ENCODE assay signal across 26 cellular contexts in genomic region chr5:138382347-138382746, GRCh38. TPM values are rescaled to one million over a fixed set of nuclear protein-coding genes. Genes with fewer than 3 reads are reported as not detected.
A peak's percentile ranks its signal among the peaks of the same experiment; 100 is the strongest.
DNase-seq lines count a peak whose midpoint lies in the region; ATAC-seq, FAIRE-seq and TF ChIP-seq lines count a peak whose summit lies in the region.
"Had no signal": no experiment of that assay in that cellular context is flagged by ENCODE, and none has a peak within 500 bp of the region (broad histone marks: within the 10 kb centered on the region; RNA-seq: fewer than 3 reads in every experiment).

No MANE protein-coding gene starts in this region.

- peak; percentile 89 for ATAC-seq in body of pancreas
- peak; percentile 79 to 93 (median 90) for ATAC-seq in pancreas
- no peak for ATAC-seq in WTC11
- ATAC-seq: GM12878 had no signal

- H3K4me1 Mint-ChIP-seq in WTC11: no peaks in the 10 kb centered on the region
- H3K4me1 Mint-ChIP-seq: CD14-positive monocyte; CD4-positive, alpha-beta memory T cell; CD8-positive, alpha-beta memory T cell had no signal

- H3K27ac Mint-ChIP-seq in WTC11: no peak overlapping the region
- H3K27ac Mint-ChIP-seq: CD4-positive, CD25-positive, alpha-beta regulatory T cell had no signal

- H3K9me3 Mint-ChIP-seq in WTC11: no peaks in the 10 kb centered on the region
- H3K9me3 Mint-ChIP-seq: CD14-positive monocyte; CD4-positive, CD25-positive, alpha-beta regulatory T cell; CD8-positive, alpha-beta memory T cell had no signal

- H3K9me3 ChIP-seq in body of pancreas: no peaks in the 10 kb centered on the region
- H3K9me3 ChIP-seq in pancreas: no peaks in the 10 kb centered on the region
- H3K9me3 ChIP-seq: BE2C, BLaER1 had no signal

- TF ChIP-seq CTCF in body of pancreas (IDR thresholded peaks at IDR 0.05): no peak
- TF ChIP-seq CTCF in pancreas (IDR thresholded peaks at IDR 0.05): no peak
- no peak for TF ChIP-seq CTCF in GM10266 (IDR thresholded peaks at IDR 0.05; ENCODE audit: control insufficient read depth, insufficient read depth, low read depth, missing control alignments)
- no peak for TF ChIP-seq CTCF in WTC11 (IDR thresholded peaks at IDR 0.05)

- H3K27me3 Mint-ChIP-seq in WTC11 (ENCODE audit: low read depth): no peaks in the 10 kb centered on the region
- H3K27me3 Mint-ChIP-seq: CD4-positive, alpha-beta memory T cell; CD4-positive, CD25-positive, alpha-beta regulatory T cell; CD8-positive, alpha-beta memory T cell had no signal

- no peak overlapping the region for H3K4me3 ChIP-seq in body of pancreas
- H3K4me3 ChIP-seq in pancreas: no peak overlapping the region
- H3K4me3 ChIP-seq: BLaER1, GM12878 had no signal

- WGBS in body of pancreas, 2 donors: 59 to 68% methylated on average over 8 of the region's 8 CpGs
- WGBS in pancreas, 2 donors: 54 to 69% methylated on average over 8 of the region's 8 CpGs

- H3K36me3 ChIP-seq in body of pancreas (replicated peaks in 1 of 2; ENCODE audit: insufficient read depth in 1 of 2, low read depth in 2 of 2) (peaks cover 5 to 43% of the 10 kb centered on the region in 2 donors), pancreas (peaks cover 0 to 45% (median 10%) of the 10 kb centered on the region in 3 donors)

- intact Hi-C loops in body of pancreas (cut with DNase I): no loop called here
- intact Hi-C loops in pancreas (cut with DNase I): no loop called here

- POLR2A ChIA-PET in WTC11 (lab: Charles Lee): no interaction called here

- CTCF ChIA-PET in WTC11 (lab: Charles Lee): interaction anchor here (1.9 kb wide), 1 partner anchor 30 kb away, joined by 4 read pairs; the partner anchor contains the start of gene KDM3B

- no peak for FAIRE-seq in pancreas (lab: Jason Lieb, UNC)
- FAIRE-seq: A204.1, GM12878, GM12892, GM18507 had no signal

- H3K27ac ChIP-seq in body of pancreas: peak overlapping the region in 1 of 4 donors; percentile 16
- no peak overlapping the region for H3K27ac ChIP-seq in pancreas
- H3K27ac ChIP-seq: BLaER1 had no signal

- no peak for TF ChIP-seq POLR2A in body of pancreas (IDR thresholded peaks at IDR 0.05)

- H3K27me3 ChIP-seq in body of pancreas (no peaks in the 10 kb centered on the region), pancreas (no peaks in the 10 kb centered on the region)
- H3K27me3 ChIP-seq: BE2C, BLaER1 had no signal

- DNase-seq in body of pancreas (peak in 3 of 4 donors; percentile 26 to 64 (median 26)), pancreas (peak in 1 of 6 donors; percentile 30), GM10266 (ENCODE audit: extremely low spot score) (no peak), WTC11 (ENCODE audit: low spot score) (no peak)
- no peak for DNase-seq in stimulated activated CD4-positive, alpha-beta T cell treated with anti-CD3 and anti-CD28 coated beads, Interleukin-15, amount 100 ng/mL, for 24 hours
- DNase-seq: 8988T; ACHN; BE2C; C1 segment of cervical spinal cord; CD4-positive, alpha-beta memory T cell; CD4-positive, CD25-positive, alpha-beta regulatory T cell; CD8-positive, alpha-beta memory T cell; COR-L47; DMS 273 treated with DMSO at 0.1 percent for 48 hours; DMS153; DMS53; DMS79; DND-41; EL; GDM1 had no signal

- H3K4me3 Mint-ChIP-seq in WTC11: no peak overlapping the region
- H3K4me3 Mint-ChIP-seq: CD14-positive monocyte; CD4-positive, alpha-beta memory T cell; CD4-positive, CD25-positive, alpha-beta regulatory T cell; CD8-positive, alpha-beta memory T cell had no signal

- H3K36me3 Mint-ChIP-seq in WTC11: peaks cover 57% of the 10 kb centered on the region

- H3K4me1 ChIP-seq in body of pancreas (peaks cover 10% of the 10 kb centered on the region), pancreas (no peaks in the 10 kb centered on the region)
- H3K4me1 ChIP-seq: BE2C, BLaER1 had no signal

TF ChIP-seq in WTC11, 78 proteins besides CTCF, POLR2A, EP300 and RAD21:
- no peak for TF ChIP-seq FOXP1 (CRISPR knock-in tag; IDR thresholded peaks at IDR 0.05; ENCODE audit: borderline replicate concordance)
- TF ChIP-seq IRF2 (CRISPR knock-in tag; IDR thresholded peaks at IDR 0.05; ENCODE audit: borderline replicate concordance, low read depth): no peak
- TF ChIP-seq RELA (CRISPR knock-in tag; IDR thresholded peaks at IDR 0.05; ENCODE audit: borderline replicate concordance): no peak
- TF ChIP-seq IRF1 (CRISPR knock-in tag; IDR thresholded peaks at IDR 0.05): no peak
TF ChIP-seq in WTC11: peak in this region for 0.

RNA-seq across cellular contexts. Expression of gene KDM3B, which starts 29.9 kb away (rescaled TPM):
- total RNA-seq in body of pancreas (10 to 100 TPM; 29.7 to 42.3 TPM), pancreas (10 to 100 TPM; 17.9 to 38.3 (median 25.3) TPM), WTC11 (2021) (86.2 to 89.0 TPM (median 87.9 TPM) in 3 replicates)
- polyA plus RNA-seq in pancreas: 10 to 100 TPM; 14.3 to 24.8 TPM

RNA-seq across cellular contexts. Expression of gene FAM53C, which starts 44.3 kb away (rescaled TPM):
- 10 to 100 TPM; 12.5 to 33.7 TPM for total RNA-seq in body of pancreas
- 10 to 100 TPM; 14.7 to 18.9 (median 16.9) TPM for total RNA-seq in pancreas
- 10 to 100 TPM; 13.0 to 13.5 TPM for polyA plus RNA-seq in pancreas
- 51.3 to 56.2 TPM (median 53.0 TPM) in 3 replicates for total RNA-seq in WTC11 (2021)

RNA-seq across cellular contexts. Expression of gene CDC25C, which starts 50.7 kb away (rescaled TPM):
- not detected for total RNA-seq in body of pancreas
- total RNA-seq in pancreas: under 1 TPM in 3 of 6 donors, not detected in 3; 0.09 to 0.19 (median 0.17) TPM
- polyA plus RNA-seq in pancreas: under 1 TPM in 1 of 2 donors, not detected in 1; 0.09 TPM
- 15.0 to 18.8 TPM (median 16.1 TPM) in 3 replicates for total RNA-seq in WTC11 (2021)
- total RNA-seq: CD4-positive, alpha-beta memory T cell had no signal
- polyA plus RNA-seq: CD14-positive monocyte; CD4-positive, alpha-beta memory T cell; CD8-positive, alpha-beta memory T cell had no signal

RNA-seq across cellular contexts. Expression of gene REEP2, which starts 56.5 kb away (rescaled TPM):
- total RNA-seq in body of pancreas (10 to 100 TPM in 1 of 2 donors, 1 to 10 TPM in 1; 1.8 to 11.2 TPM), pancreas (1 to 10 TPM in 3 of 6 donors, under 1 TPM in 3; 0.41 to 3.3 (median 1.3) TPM), WTC11 (2021) (47.7 to 51.1 TPM (median 50.9 TPM) in 3 replicates)
- 10 to 100 TPM; 12.4 to 22.6 TPM for polyA plus RNA-seq in pancreas
- total RNA-seq: CD4-positive, alpha-beta memory T cell; CD4-positive, CD25-positive, alpha-beta regulatory T cell had no signal
- polyA plus RNA-seq: CD14-positive monocyte had no signal

Comparison
In these comparisons a context has a peak if more than half of its experiments do, and no peak if none do; other contexts are left out.
1. DNase-seq: peak in body of pancreas (3 of 4); none in GM10266 (single experiment), stimulated activated CD4-positive, alpha-beta T cell treated with anti-CD3 and anti-CD28 coated beads, Interleukin-15, amount 100 ng/mL, for 24 hours (single experiment) and WTC11 (single experiment).
2. RNA of gene CDC25C, which starts 50.7 kb away (total RNA-seq): 15.0 to 18.8 TPM in WTC11; 0.09 to 0.19 TPM in pancreas and not detected in body of pancreas; every median in the first group is over 10 times any median in the second.